Comparison of ENCODE assay signal across 27 cellular contexts in genomic region chr11:75028321-75029097, GRCh38. TPM values are rescaled to one million over a fixed set of nuclear protein-coding genes. Genes with fewer than 3 reads are reported as not detected.
DNase-seq lines count a peak whose midpoint lies in the region; ATAC-seq and TF ChIP-seq lines count a peak whose summit lies in the region.
"Had no signal": no experiment of that assay in that cellular context is flagged by ENCODE, and none has a peak within 500 bp of the region (broad histone marks: within the 10 kb centered on the region; RNA-seq: fewer than 3 reads in every experiment).

No MANE protein-coding gene starts in this region.

- no peak overlapping the region for H4K91ac ChIP-seq in mesenchymal stem cell (ENCODE audit: low read length)

- ATAC-seq in HG03196 (IDR thresholded peaks at IDR 0.05; ENCODE audit: unreplicated experiment): no peak
- ATAC-seq in GM21576 (IDR thresholded peaks at IDR 0.05; ENCODE audit: unreplicated experiment): no peak
- ATAC-seq: activated CD8-positive, alpha-beta T cell treated with anti-CD3 and anti-CD28 coated beads, Interleukin-2, amount 10 ng/mL, durations not matched to agents 7 days and 5 days; HCT116; natural killer cell treated with Interleukin-12 subunit alpha and Interleukin-12 subunit beta and Interleukin-15 and Interleukin-18, amount 100 ng/mL, for 72 hours; pancreas had no signal

- H3K14ac ChIP-seq in mesenchymal stem cell (ENCODE audit: low read length in 2 of 2): no peak overlapping the region

- H3K9ac ChIP-seq in Karpas-422 (ENCODE audit: low read length) (no peak overlapping the region), mesenchymal stem cell (ENCODE audit: low read length) (peak overlapping the region; percentile 62)

- H4K20me1 ChIP-seq in Karpas-422 (ENCODE audit: insufficient read depth, low read depth, low read length): no peaks in the 10 kb centered on the region

- no peak overlapping the region for H2BK15ac ChIP-seq in mesenchymal stem cell (ENCODE audit: low read depth, poor library complexity, severe bottlenecking)

- H2AK5ac ChIP-seq in mesenchymal stem cell (ENCODE audit: low read length, severe bottlenecking): no peak overlapping the region

- no peaks in the 10 kb centered on the region for H3K9me3 ChIP-seq in BE2C
- no peaks in the 10 kb centered on the region for H3K9me3 ChIP-seq in Karpas-422 (ENCODE audit: low read length)
- H3K9me3 ChIP-seq in mesenchymal stem cell (ENCODE audit: control insufficient read depth, low read length): no peaks in the 10 kb centered on the region
- H3K9me3 ChIP-seq: breast epithelium, pancreas, sigmoid colon, suprapubic skin had no signal

- no peak overlapping the region for H3K18ac ChIP-seq in mesenchymal stem cell (ENCODE audit: low read depth in 1 of 2, low read length in 2 of 2)

- H2AFZ ChIP-seq in Karpas-422 (ENCODE audit: low read length) (no peak overlapping the region), mesenchymal stem cell (ENCODE audit: low read depth, low read length) (no peak overlapping the region)
- H2AFZ ChIP-seq: PC-9 had no signal

- WGBS in mesenchymal stem cell: 72% methylated on average over 2 of the region's 2 CpGs

- no peaks in the 10 kb centered on the region for H3K27me3 ChIP-seq in BE2C
- H3K27me3 ChIP-seq in Karpas-422 (ENCODE audit: low read length): no peaks in the 10 kb centered on the region
- no peaks in the 10 kb centered on the region for H3K27me3 ChIP-seq in mesenchymal stem cell (ENCODE audit: control insufficient read depth in 1 of 2, insufficient read depth in 1 of 2, low read length in 2 of 2)
- H3K27me3 ChIP-seq: breast epithelium, pancreas, sigmoid colon, suprapubic skin had no signal

- no peaks in the 10 kb centered on the region for H3K79me1 ChIP-seq in mesenchymal stem cell (replicated peaks; ENCODE audit: low read length, poor library complexity, severe bottlenecking)

- H3K4ac ChIP-seq in mesenchymal stem cell (ENCODE audit: low read depth in 1 of 2, low read length in 2 of 2): no peak overlapping the region

- H3K23ac ChIP-seq in mesenchymal stem cell (ENCODE audit: low read length in 2 of 2): no peak overlapping the region

- H3K27ac ChIP-seq in Karpas-422 (ENCODE audit: low read length) (peak overlapping the region; percentile 80), mesenchymal stem cell (ENCODE audit: low read length, poor library complexity, severe bottlenecking) (no peak overlapping the region)
- H3K27ac ChIP-seq: breast epithelium, coronary artery, pancreas, PC-9, sigmoid colon, suprapubic skin had no signal

- no peaks in the 10 kb centered on the region for H3K79me2 ChIP-seq in Karpas-422 (ENCODE audit: low read length)

- H3K4me3 ChIP-seq in BE2C (ENCODE audit: low read depth, low read length): no peak overlapping the region; the same call in 1 of the 2 replicates
- H3K4me3 ChIP-seq in Karpas-422 (ENCODE audit: low read length): no peak overlapping the region
- no peak overlapping the region for H3K4me3 ChIP-seq in mesenchymal stem cell (ENCODE audit: insufficient read depth in 1 of 2, low read depth in 1 of 2, low read length in 2 of 2)
- H3K4me3 ChIP-seq: breast epithelium, coronary artery, pancreas, PC-9, sigmoid colon, suprapubic skin had no signal

- no peak overlapping the region for H2BK5ac ChIP-seq in mesenchymal stem cell (ENCODE audit: low read depth, low read length, poor library complexity, severe bottlenecking)

- H3K4me2 ChIP-seq in Karpas-422 (ENCODE audit: low read depth, low read length, poor library complexity, severe bottlenecking): no peak overlapping the region
- no peak overlapping the region for H3K4me2 ChIP-seq in mesenchymal stem cell (ENCODE audit: low read length, poor library complexity, severe bottlenecking)
- H3K4me2 ChIP-seq: PC-9 had no signal

- no peaks in the 10 kb centered on the region for H3K36me3 ChIP-seq in BE2C
- 0 out of 2 replicates have a peak, but pooled peaks cover 3% of the 10 kb centered on the region for H3K36me3 ChIP-seq in Karpas-422 (ENCODE audit: insufficient read depth, low read length)
- no peaks in the 10 kb centered on the region for H3K36me3 ChIP-seq in mesenchymal stem cell (ENCODE audit: control insufficient read depth in 1 of 2, insufficient read depth in 2 of 2, low read depth in 1 of 2, low read length in 2 of 2)
- H3K36me3 ChIP-seq: breast epithelium, pancreas, sigmoid colon, suprapubic skin had no signal

- TF ChIP-seq CTCF in BE2C (IDR thresholded peaks at IDR 0.05; ENCODE audit: low read depth, low read length): no peak

- intact Hi-C loops in cardiac septum (cut with DNase I): no loop called here

- no peak overlapping the region for H2BK12ac ChIP-seq in mesenchymal stem cell (ENCODE audit: low read length in 2 of 2)

- H3K9me2 ChIP-seq in Karpas-422 (replicated peaks; ENCODE audit: insufficient read depth, low read length): no peaks in the 10 kb centered on the region

- DNase-seq in BE2C: peak; percentile 67
- no peak for DNase-seq in Karpas-422
- peak; percentile 42 for DNase-seq in SK-MEL-5 (ENCODE audit: low read depth, low spot score)
- no peak for DNase-seq in mesenchymal stem cell
- DNase-seq in hippocampal formation (lab: John Stamatoyannopoulos, UW): no peak
- no peak for DNase-seq in cardiac septum (ENCODE audit: low spot score)
- DNase-seq: activated CD4-positive, CD25-positive, alpha-beta regulatory T cell treated with anti-CD3 and anti-CD28 coated beads, Interleukin-2, amount 50 U/mL, for 72 hours; activated CD8-positive, alpha-beta T cell treated with anti-CD3 and anti-CD28 coated beads, Interleukin-2, amount 10 ng/mL, durations not matched to agents 7 days and 5 days; activated naive CD4-positive, alpha-beta T cell treated with Interleukin-2 at 50 U/mL for 16 hours; amniotic stem cell; CD4-positive, CD25-positive, alpha-beta regulatory T cell; DMS 273 treated with DMSO at 0.1 percent for 48 hours; GF-D8; head of caudate nucleus; NCI-H1930; NCI-H82; pancreas; SHP77 treated with DMSO at 0.1 percent for 48 hours; sigmoid colon had no signal

- peaks cover 75% of the 10 kb centered on the region for H3K4me1 ChIP-seq in BE2C
- peaks cover 62% of the 10 kb centered on the region for H3K4me1 ChIP-seq in Karpas-422 (ENCODE audit: low read length)
- H3K4me1 ChIP-seq in mesenchymal stem cell (ENCODE audit: control insufficient read depth, insufficient read depth, low read depth, low read length): peaks cover 16% of the 10 kb centered on the region
- H3K4me1 ChIP-seq: breast epithelium, pancreas, suprapubic skin had no signal

- peak overlapping the region; percentile 29 for H2BK120ac ChIP-seq in mesenchymal stem cell (ENCODE audit: low read depth, low read length)

- in situ Hi-C loops in SK-MEL-5 (cut with HindIII; ENCODE audit: low pct_unique_long_range_greater_than_20kb, low sequenced_read_pairs): no loop called here

- H4K8ac ChIP-seq in mesenchymal stem cell (ENCODE audit: low read length): no peak overlapping the region

RNA-seq across cellular contexts. Expression of gene NEU3, which starts 39.8 kb away (rescaled TPM):
- polyA plus RNA-seq in BE2C (2012; ENCODE audit: insufficient read depth, insufficient read length, low read depth): 13.6 TPM
- 103 and 133 TPM in 2 replicates for total RNA-seq in Karpas-422 (2014; rRNA removed; shearing (Covaris generic); ENCODE audit: low replicate concordance)
- total RNA-seq in SK-MEL-5 (2014; rRNA removed; shearing (Covaris generic)): 46.8 and 50.8 TPM in 2 replicates
- polyA plus RNA-seq in SK-MEL-5 (2015; cell fraction: cytosol; rRNA removed): 26.0 and 33.6 TPM in 2 replicates
- 83.0 and 87.9 TPM in 2 replicates for polyA plus RNA-seq in SK-MEL-5 (2015; cell fraction: nucleus; rRNA removed)
- 3.6 TPM for polyA plus RNA-seq in mesenchymal stem cell (2013, experiment 1 of 2)
- 3.0 TPM for polyA plus RNA-seq in mesenchymal stem cell (2013, experiment 2 of 2)
- 9.3 TPM for total RNA-seq in cardiac septum

Comparison
In these comparisons a context has a peak if more than half of its experiments do, and no peak if none do; other contexts are left out.
1. DNase-seq: peak in BE2C (single experiment) and SK-MEL-5 (single experiment); none in Karpas-422 (single experiment), mesenchymal stem cell (single experiment), hippocampal formation (0 of 2) and cardiac septum (single experiment).